ENCODE assay signal across 25 cellular contexts in genomic region chr7:93426297-93426696, GRCh38.
"Had no signal": no experiment of that assay in that cellular context is flagged by ENCODE, and none has a peak within 500 bp of the region (broad histone marks: within the 10 kb centered on the region; RNA-seq: fewer than 3 reads in every experiment).

No MANE protein-coding gene starts in this region.

- ATAC-seq: effector memory CD8-positive, alpha-beta T cell; esophagus mucosa; gastrocnemius medialis; heart right ventricle; left cardiac atrium; left lung; left ventricle myocardium superior; naive thymus-derived CD4-positive, alpha-beta T cell had no signal

- H3K9me3 ChIP-seq: esophagus squamous epithelium, gastrocnemius medialis, heart right ventricle, left lung had no signal

- H3K36me3 ChIP-seq: esophagus squamous epithelium, gastrocnemius medialis, heart right ventricle, left lung had no signal

- H3K4me1 ChIP-seq: esophagus squamous epithelium, gastrocnemius medialis, heart right ventricle, left lung had no signal

- H3K4me3 ChIP-seq: coronary artery, dorsolateral prefrontal cortex, esophagus squamous epithelium, gastrocnemius medialis, heart right ventricle, left lung, lung had no signal

- H3K27me3 ChIP-seq: esophagus squamous epithelium, gastrocnemius medialis, heart right ventricle, left lung had no signal

- DNase-seq: dermis blood vessel endothelial cell; dorsolateral prefrontal cortex; effector CD8-positive, alpha-beta T cell; effector memory CD8-positive, alpha-beta T cell; endodermal cell; erythroblast; esophagus squamous epithelium; foreskin fibroblast; foreskin melanocyte; gastrocnemius medialis; glutamatergic neuron; head of caudate nucleus; heart right ventricle; hippocampal formation; left cardiac atrium; left lung; left ventricle myocardium superior; mammary epithelial cell; mesendoderm; midbrain; naive thymus-derived CD4-positive, alpha-beta T cell had no signal

- H3K27ac ChIP-seq: coronary artery, dorsolateral prefrontal cortex, epithelial cell of prostate, esophagus squamous epithelium, gastrocnemius medialis, heart right ventricle, left lung had no signal
